In the genomic region with DNA sequence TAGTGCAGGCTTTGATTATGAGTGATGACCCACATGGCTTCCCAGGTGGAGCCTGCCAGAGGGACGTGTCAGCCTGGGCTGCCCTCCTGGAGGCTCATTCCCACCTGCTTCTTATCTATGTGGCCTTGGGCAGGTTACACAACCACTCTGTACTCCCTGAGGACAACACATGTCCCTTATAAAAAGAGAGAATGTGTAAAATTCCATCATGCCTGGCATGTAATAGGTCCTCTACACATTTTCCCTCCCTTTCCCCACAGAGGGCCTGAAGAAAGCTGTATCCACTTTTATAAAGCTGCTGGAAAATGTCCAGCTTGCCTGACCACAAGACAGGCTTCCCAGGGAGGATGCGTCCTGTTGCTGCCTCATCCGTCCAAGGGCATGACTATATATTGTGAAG, we compare ENCODE assay signal across 16 cellular contexts. TPM values are rescaled to one million over a fixed set of nuclear protein-coding genes. Genes with fewer than 3 reads are reported as not detected.
A peak's percentile ranks its signal among the peaks of the same experiment; 100 is the strongest.
DNase-seq lines count a peak whose midpoint lies in the region; ATAC-seq and TF ChIP-seq lines count a peak whose summit lies in the region.
"Had no signal": no experiment of that assay in that cellular context is flagged by ENCODE, and none has a peak within 500 bp of the region (broad histone marks: within the 10 kb centered on the region; RNA-seq: fewer than 3 reads in every experiment).

No MANE protein-coding gene starts in this region.

- no peak overlapping the region for H2BK15ac ChIP-seq in IMR-90 (ENCODE audit: low read depth, low read length)

- H3K9me3 ChIP-seq in IMR-90 (ENCODE audit: control insufficient read depth, insufficient read depth, low read length) (no peaks in the 10 kb centered on the region), prostate gland (no peaks in the 10 kb centered on the region)
- H3K9me3 ChIP-seq: BE2C had no signal

- POLR2A ChIA-PET in IMR-90 (lab: Charles Lee; ENCODE audit: unreplicated experiment): interaction anchor here (0.6 kb wide), 1 partner anchor 13 kb away, joined by 7 read pairs; no protein-coding TSS in a partner anchor

- H3K4me1 ChIP-seq in IMR-90 (ENCODE audit: control insufficient read depth, insufficient read depth, low read length) (peaks cover 9% of the 10 kb centered on the region), prostate gland (replicated peaks) (no peaks in the 10 kb centered on the region)
- H3K4me1 ChIP-seq: BE2C had no signal

- no peak overlapping the region for H3K14ac ChIP-seq in IMR-90 (replicated peaks; ENCODE audit: low read depth, low read length)

- H3K9me1 ChIP-seq in IMR-90 (ENCODE audit: insufficient read depth, low read length): peaks cover 13% of the 10 kb centered on the region

- no peak overlapping the region for H3K4me2 ChIP-seq in IMR-90 (ENCODE audit: low read depth, low read length)

- dilution Hi-C loops in IMR-90 (cut with HindIII; ENCODE audit: low sequenced_read_pairs, unreplicated experiment): no loop called here

- no peak for TF ChIP-seq RAD21 in IMR-90 (IDR thresholded peaks at IDR 0.05; ENCODE audit: low read length)

- H2AK9ac ChIP-seq in IMR-90 (replicated peaks; ENCODE audit: low read depth, low read length, poor library complexity): no peak overlapping the region

- no peak overlapping the region for H3K4ac ChIP-seq in IMR-90 (ENCODE audit: low read depth, low read length)

- no peak overlapping the region for H3K27ac ChIP-seq in IMR-90 (ENCODE audit: insufficient read depth, low read length)
- H3K27ac ChIP-seq in brain microvascular endothelial cell: no peak overlapping the region
- no peak overlapping the region for H3K27ac ChIP-seq in prostate gland

- no peaks in the 10 kb centered on the region for H3K79me1 ChIP-seq in IMR-90 (ENCODE audit: low read depth in 1 of 2, low read length in 2 of 2)

- no peak overlapping the region for H4K91ac ChIP-seq in IMR-90 (ENCODE audit: insufficient read depth, low read depth, low read length)

- no peak overlapping the region for H4K5ac ChIP-seq in IMR-90 (ENCODE audit: low read depth, low read length)

- H2AFZ ChIP-seq in IMR-90 (replicated peaks; ENCODE audit: low read length, poor library complexity): no peak overlapping the region

- H3K23ac ChIP-seq in IMR-90 (ENCODE audit: low read depth, low read length): no peak overlapping the region

- DNase-seq in AG20443 (ENCODE audit: low spot score) (peak; percentile 46), IMR-90 (peak; percentile 68), brain microvascular endothelial cell (peak; percentile 41), iris pigment epithelial cell (ENCODE audit: low read depth) (peak; percentile 51), NCI-H446 treated with DMSO at 0.1 percent for 48 hours (lab: John Stamatoyannopoulos, UW) (no peak), NCI-H1694 (lab: John Stamatoyannopoulos, UW) (no peak), prostate gland (ENCODE audit: low spot score) (no peak)
- DNase-seq: activated naive CD8-positive, alpha-beta T cell treated with anti-CD3 and anti-CD28 coated beads, Interleukin-2, amount 50 U/mL, for 24 hours; activated T-cell treated with anti-CD3 and anti-CD28 coated beads, Interleukin-2, amount 50 U/mL, for 4 hours; BE2C; DMS79; MM.1S; NCI-H2029 had no signal

- TF ChIP-seq CTCF in IMR-90 (conservative IDR thresholded peaks at IDR 0.05; ENCODE audit: low read depth, low read length) (no peak), brain microvascular endothelial cell (IDR thresholded peaks at IDR 0.05; ENCODE audit: low read depth, low read length, missing control alignments) (no peak), prostate gland (IDR thresholded peaks at IDR 0.05) (no peak)

- no peaks in the 10 kb centered on the region for H4K20me1 ChIP-seq in IMR-90 (ENCODE audit: insufficient read depth, low read length)

- no peak overlapping the region for H3K18ac ChIP-seq in IMR-90 (ENCODE audit: low read depth, low read length)

- no peak overlapping the region for H3K56ac ChIP-seq in IMR-90 (ENCODE audit: extremely low read depth, insufficient read depth, low read length)

- H4K8ac ChIP-seq in IMR-90 (ENCODE audit: low read depth in 2 of 2, low read length in 2 of 2): no peak overlapping the region

- in situ Hi-C loops in IMR-90 (cut with MboI; ENCODE audit: low sequenced_read_pairs) (no loop called here), brain microvascular endothelial cell (cut with HindIII; ENCODE audit: low pct_ligation_motif_present, low sequenced_read_pairs) (loop anchor here (25.0 kb wide), 1 partner anchor 532 kb away; no protein-coding TSS in a partner anchor)

- WGBS in IMR-90 (ENCODE audit: extremely low coverage in 2 of 2, insufficient read length in 1 of 2), 2 experiments: no CpG with 5 or more reads among the region's 3 CpGs
- WGBS in prostate gland: 42% methylated on average over 3 of the region's 3 CpGs

- no TSS peak for BruUV-seq in IMR-90 (replicated peaks; lab: Mats Ljungman, UMichigan)

- no peak overlapping the region for H2BK5ac ChIP-seq in IMR-90 (ENCODE audit: low read depth, low read length, poor library complexity, severe bottlenecking)

- ATAC-seq in IMR-90 (ENCODE audit: low read depth): no peak
- ATAC-seq in HG02884 (IDR thresholded peaks at IDR 0.05; ENCODE audit: unreplicated experiment): no peak
- ATAC-seq: activated naive CD8-positive, alpha-beta T cell treated with anti-CD3 and anti-CD28 coated beads, Interleukin-2, amount 50 U/mL, for 24 hours; activated T-cell treated with anti-CD3 and anti-CD28 coated beads, Interleukin-2, amount 50 U/mL, for 4 hours; Right ventricle myocardium inferior had no signal

- no peaks in the 10 kb centered on the region for H3K27me3 ChIP-seq in IMR-90 (ENCODE audit: control insufficient read depth, insufficient read depth, low read length)
- no peaks in the 10 kb centered on the region for H3K27me3 ChIP-seq in brain microvascular endothelial cell (replicated peaks)
- H3K27me3 ChIP-seq in prostate gland (replicated peaks; ENCODE audit: insufficient read depth): no peaks in the 10 kb centered on the region
- H3K27me3 ChIP-seq: BE2C had no signal

- H2AK5ac ChIP-seq in IMR-90 (ENCODE audit: low read depth, low read length): no peak overlapping the region

- H3K36me3 ChIP-seq in IMR-90 (ENCODE audit: control insufficient read depth, insufficient read depth, low read length): no peaks in the 10 kb centered on the region
- no peaks in the 10 kb centered on the region for H3K36me3 ChIP-seq in brain microvascular endothelial cell (replicated peaks)
- no peaks in the 10 kb centered on the region for H3K36me3 ChIP-seq in prostate gland
- H3K36me3 ChIP-seq: BE2C had no signal

- no peak overlapping the region for H2BK120ac ChIP-seq in IMR-90 (ENCODE audit: low read depth, low read length)

- intact Hi-C loops in IMR-90 (cut with micrococcal nuclease): loop anchor here (5.0 kb wide), 1 partner anchor 277 kb away; no protein-coding TSS in a partner anchor
- intact Hi-C loops in prostate gland (cut with DNase I): no loop called here

- TF ChIP-seq POLR2A in IMR-90 (IDR thresholded peaks at IDR 0.05; ENCODE audit: low read depth, low read length) (no peak), prostate gland (IDR thresholded peaks at IDR 0.05) (no peak)

- no peak overlapping the region for H2BK20ac ChIP-seq in IMR-90 (ENCODE audit: low read depth, low read length)

- H3K9ac ChIP-seq in IMR-90 (ENCODE audit: low read depth, low read length): no peak overlapping the region

- no peak overlapping the region for H3K4me3 ChIP-seq in IMR-90 (ENCODE audit: insufficient read depth, low read depth, low read length)
- no peak overlapping the region for H3K4me3 ChIP-seq in brain microvascular endothelial cell (ENCODE audit: low read depth, low read length)
- H3K4me3 ChIP-seq in prostate gland: no peak overlapping the region

- CTCF ChIA-PET in IMR-90 (lab: Yijun Ruan, JAX): interaction anchor here (0.6 to 2.1 kb wide), 3 partner anchors 10 to 615 kb away, joined by 3 to 13 read pairs (median 12); no protein-coding TSS in a partner anchor

TF ChIP-seq in IMR-90, 13 proteins besides CTCF, POLR2A, EP300 and RAD21:
- TF ChIP-seq RCOR1 (IDR thresholded peaks at IDR 0.05; ENCODE audit: insufficient replicate concordance, low read length) (no peak), BHLHE40 (IDR thresholded peaks at IDR 0.05; ENCODE audit: low read depth, low read length) (no peak), SMC3 (IDR thresholded peaks at IDR 0.05; ENCODE audit: low read depth, low read length) (no peak)

RNA-seq across cellular contexts. Expression of gene VSTM5, which starts 55.0 kb away (rescaled TPM):
- total RNA-seq in IMR-90 (2012; rRNA removed): 0.28 and 0.36 TPM in 2 replicates
- 0.17 and 0.43 TPM in 2 replicates for polyA plus RNA-seq in IMR-90 (2012; rRNA removed)
- 0.14 and 0.15 TPM in 2 replicates for polyA plus RNA-seq in IMR-90 (2012; cell fraction: cytosol; rRNA removed)
- polyA plus RNA-seq in IMR-90 (2012; cell fraction: nucleus; rRNA removed; ENCODE audit: low replicate concordance): 0.53 and 1.5 TPM in 2 replicates
- total RNA-seq in prostate gland: under 1 TPM; 0.74 to 0.77 TPM
- total RNA-seq: activated T-cell treated with anti-CD3 and anti-CD28 coated beads, Interleukin-2, amount 50 U/mL, for 4 hours; skeletal muscle tissue had no signal

Comparison
In these comparisons a context has a peak if more than half of its experiments do, and no peak if none do; other contexts are left out.
1. DNase-seq: peak in AG20443 (single experiment), IMR-90 (single experiment), brain microvascular endothelial cell (single experiment) and iris pigment epithelial cell (single experiment); none in NCI-H446 treated with DMSO at 0.1 percent for 48 hours (single experiment), NCI-H1694 (single experiment) and prostate gland (single experiment).